ENCODE assay signal across 1 cellular context in the genomic region with DNA sequence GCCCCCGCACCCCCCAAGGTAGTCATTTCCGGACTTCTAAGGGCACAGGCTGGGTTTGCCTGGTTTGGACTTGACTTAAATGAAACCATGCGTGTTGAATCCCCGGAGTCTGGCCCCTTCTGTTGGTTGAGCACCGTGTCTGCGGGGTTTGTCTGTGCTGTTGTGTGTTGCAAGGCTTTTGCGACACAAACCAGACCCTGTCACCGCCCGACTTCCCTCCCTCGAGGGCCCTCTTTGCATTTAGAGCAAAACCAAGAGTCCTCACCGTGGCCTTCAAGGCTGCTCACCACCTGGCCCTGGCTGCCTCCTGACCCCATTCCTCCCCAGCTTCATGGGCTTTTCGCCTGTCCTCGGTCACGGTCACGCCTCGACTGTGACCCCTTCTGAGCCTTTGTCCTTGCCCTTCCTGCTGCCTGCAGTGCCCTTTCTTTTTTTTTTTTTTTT.
TF ChIP-seq lines count a peak whose summit lies in the region.

No MANE protein-coding gene starts in this region.

TF ChIP-seq in GM23338, 12 proteins besides CTCF, POLR2A, EP300 and RAD21 (continued from another document):
- TF ChIP-seq, protein P1, sequence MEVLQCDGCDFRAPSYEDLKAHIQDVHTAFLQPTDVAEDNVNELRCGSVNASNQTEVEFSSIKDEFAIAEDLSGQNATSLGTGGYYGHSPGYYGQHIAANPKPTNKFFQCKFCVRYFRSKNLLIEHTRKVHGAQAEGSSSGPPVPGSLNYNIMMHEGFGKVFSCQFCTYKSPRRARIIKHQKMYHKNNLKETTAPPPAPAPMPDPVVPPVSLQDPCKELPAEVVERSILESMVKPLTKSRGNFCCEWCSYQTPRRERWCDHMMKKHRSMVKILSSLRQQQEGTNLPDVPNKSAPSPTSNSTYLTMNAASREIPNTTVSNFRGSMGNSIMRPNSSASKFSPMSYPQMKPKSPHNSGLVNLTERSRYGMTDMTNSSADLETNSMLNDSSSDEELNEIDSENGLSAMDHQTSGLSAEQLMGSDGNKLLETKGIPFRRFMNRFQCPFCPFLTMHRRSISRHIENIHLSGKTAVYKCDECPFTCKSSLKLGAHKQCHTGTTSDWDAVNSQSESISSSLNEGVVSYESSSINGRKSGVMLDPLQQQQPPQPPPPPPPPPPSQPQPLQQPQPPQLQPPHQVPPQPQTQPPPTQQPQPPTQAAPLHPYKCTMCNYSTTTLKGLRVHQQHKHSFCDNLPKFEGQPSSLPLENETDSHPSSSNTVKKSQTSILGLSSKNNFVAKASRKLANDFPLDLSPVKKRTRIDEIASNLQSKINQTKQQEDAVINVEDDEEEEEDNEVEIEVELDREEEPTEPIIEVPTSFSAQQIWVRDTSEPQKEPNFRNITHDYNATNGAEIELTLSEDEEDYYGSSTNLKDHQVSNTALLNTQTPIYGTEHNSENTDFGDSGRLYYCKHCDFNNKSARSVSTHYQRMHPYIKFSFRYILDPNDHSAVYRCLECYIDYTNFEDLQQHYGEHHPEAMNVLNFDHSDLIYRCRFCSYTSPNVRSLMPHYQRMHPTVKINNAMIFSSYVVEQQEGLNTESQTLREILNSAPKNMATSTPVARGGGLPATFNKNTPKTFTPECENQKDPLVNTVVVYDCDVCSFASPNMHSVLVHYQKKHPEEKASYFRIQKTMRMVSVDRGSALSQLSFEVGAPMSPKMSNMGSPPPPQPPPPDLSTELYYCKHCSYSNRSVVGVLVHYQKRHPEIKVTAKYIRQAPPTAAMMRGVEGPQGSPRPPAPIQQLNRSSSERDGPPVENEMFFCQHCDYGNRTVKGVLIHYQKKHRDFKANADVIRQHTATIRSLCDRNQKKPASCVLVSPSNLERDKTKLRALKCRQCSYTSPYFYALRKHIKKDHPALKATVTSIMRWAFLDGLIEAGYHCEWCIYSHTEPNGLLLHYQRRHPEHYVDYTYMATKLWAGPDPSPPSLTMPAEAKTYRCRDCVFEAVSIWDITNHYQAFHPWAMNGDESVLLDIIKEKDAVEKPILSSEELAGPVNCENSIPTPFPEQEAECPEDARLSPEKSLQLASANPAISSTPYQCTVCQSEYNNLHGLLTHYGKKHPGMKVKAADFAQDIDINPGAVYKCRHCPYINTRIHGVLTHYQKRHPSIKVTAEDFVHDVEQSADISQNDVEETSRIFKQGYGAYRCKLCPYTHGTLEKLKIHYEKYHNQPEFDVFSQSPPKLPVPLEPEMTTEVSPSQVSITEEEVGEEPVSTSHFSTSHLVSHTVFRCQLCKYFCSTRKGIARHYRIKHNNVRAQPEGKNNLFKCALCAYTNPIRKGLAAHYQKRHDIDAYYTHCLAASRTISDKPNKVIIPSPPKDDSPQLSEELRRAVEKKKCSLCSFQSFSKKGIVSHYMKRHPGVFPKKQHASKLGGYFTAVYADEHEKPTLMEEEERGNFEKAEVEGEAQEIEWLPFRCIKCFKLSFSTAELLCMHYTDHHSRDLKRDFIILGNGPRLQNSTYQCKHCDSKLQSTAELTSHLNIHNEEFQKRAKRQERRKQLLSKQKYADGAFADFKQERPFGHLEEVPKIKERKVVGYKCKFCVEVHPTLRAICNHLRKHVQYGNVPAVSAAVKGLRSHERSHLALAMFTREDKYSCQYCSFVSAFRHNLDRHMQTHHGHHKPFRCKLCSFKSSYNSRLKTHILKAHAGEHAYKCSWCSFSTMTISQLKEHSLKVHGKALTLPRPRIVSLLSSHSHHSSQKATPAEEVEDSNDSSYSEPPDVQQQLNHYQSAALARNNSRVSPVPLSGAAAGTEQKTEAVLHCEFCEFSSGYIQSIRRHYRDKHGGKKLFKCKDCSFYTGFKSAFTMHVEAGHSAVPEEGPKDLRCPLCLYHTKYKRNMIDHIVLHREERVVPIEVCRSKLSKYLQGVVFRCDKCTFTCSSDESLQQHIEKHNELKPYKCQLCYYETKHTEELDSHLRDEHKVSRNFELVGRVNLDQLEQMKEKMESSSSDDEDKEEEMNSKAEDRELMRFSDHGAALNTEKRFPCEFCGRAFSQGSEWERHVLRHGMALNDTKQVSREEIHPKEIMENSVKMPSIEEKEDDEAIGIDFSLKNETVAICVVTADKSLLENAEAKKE (CRISPR knock-in tag; IDR thresholded peaks at IDR 0.05) = no peak
- TF ChIP-seq EZH2phosphoT487 (IDR thresholded peaks at IDR 0.05; ENCODE audit: unreplicated experiment) (no peak), STAT1 (IDR thresholded peaks at IDR 0.05; ENCODE audit: unreplicated experiment) (no peak), JUNB (IDR thresholded peaks at IDR 0.05; ENCODE audit: unreplicated experiment) (no peak), CREB1 (CRISPR knock-in tag; IDR thresholded peaks at IDR 0.05; ENCODE audit: low read depth) (no peak), ZNF114 (CRISPR knock-in tag; IDR thresholded peaks at IDR 0.05) (no peak), NANOG (IDR thresholded peaks at IDR 0.05; ENCODE audit: borderline replicate concordance) (no peak)
- TF ChIP-seq, protein P2, sequence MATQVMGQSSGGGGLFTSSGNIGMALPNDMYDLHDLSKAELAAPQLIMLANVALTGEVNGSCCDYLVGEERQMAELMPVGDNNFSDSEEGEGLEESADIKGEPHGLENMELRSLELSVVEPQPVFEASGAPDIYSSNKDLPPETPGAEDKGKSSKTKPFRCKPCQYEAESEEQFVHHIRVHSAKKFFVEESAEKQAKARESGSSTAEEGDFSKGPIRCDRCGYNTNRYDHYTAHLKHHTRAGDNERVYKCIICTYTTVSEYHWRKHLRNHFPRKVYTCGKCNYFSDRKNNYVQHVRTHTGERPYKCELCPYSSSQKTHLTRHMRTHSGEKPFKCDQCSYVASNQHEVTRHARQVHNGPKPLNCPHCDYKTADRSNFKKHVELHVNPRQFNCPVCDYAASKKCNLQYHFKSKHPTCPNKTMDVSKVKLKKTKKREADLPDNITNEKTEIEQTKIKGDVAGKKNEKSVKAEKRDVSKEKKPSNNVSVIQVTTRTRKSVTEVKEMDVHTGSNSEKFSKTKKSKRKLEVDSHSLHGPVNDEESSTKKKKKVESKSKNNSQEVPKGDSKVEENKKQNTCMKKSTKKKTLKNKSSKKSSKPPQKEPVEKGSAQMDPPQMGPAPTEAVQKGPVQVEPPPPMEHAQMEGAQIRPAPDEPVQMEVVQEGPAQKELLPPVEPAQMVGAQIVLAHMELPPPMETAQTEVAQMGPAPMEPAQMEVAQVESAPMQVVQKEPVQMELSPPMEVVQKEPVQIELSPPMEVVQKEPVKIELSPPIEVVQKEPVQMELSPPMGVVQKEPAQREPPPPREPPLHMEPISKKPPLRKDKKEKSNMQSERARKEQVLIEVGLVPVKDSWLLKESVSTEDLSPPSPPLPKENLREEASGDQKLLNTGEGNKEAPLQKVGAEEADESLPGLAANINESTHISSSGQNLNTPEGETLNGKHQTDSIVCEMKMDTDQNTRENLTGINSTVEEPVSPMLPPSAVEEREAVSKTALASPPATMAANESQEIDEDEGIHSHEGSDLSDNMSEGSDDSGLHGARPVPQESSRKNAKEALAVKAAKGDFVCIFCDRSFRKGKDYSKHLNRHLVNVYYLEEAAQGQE (IDR thresholded peaks at IDR 0.05; ENCODE audit: unreplicated experiment) = no peak
